ENCODE assay signal across 24 cellular contexts in genomic region chr7:151175047-151175792, GRCh38. TPM values are rescaled to one million over a fixed set of nuclear protein-coding genes. Genes with fewer than 3 reads are reported as not detected.
"Had no signal": no experiment of that assay in that cellular context is flagged by ENCODE, and none has a peak within 500 bp of the region (broad histone marks: within the 10 kb centered on the region; RNA-seq: fewer than 3 reads in every experiment).

No MANE protein-coding gene starts in this region.

- DNase-seq: activated CD4-positive, CD25-positive, alpha-beta regulatory T cell treated with anti-CD3 and anti-CD28 coated beads, Interleukin-2, amount 50 U/mL, for 72 hours; activated naive CD8-positive, alpha-beta T cell treated with anti-CD3 and anti-CD28 coated beads, Interleukin-2, amount 10 ng/mL, durations not matched to agents 7 days and 5 days; KG1; NCI-H1092; NCI-H1417; NCI-H2107; NCI-H2171 treated with DMSO at 0.1 percent for 48 hours; NCI-H226; NCI-H774; SIG-M5; T-helper 17 cell; T-helper 9 cell had no signal

- H3K27ac Mint-ChIP-seq: activated CD4-positive, alpha-beta T cell treated with anti-CD3 and anti-CD28 coated beads, Interleukin-2, amount 10 ng/mL, durations not matched to agents 24 days and 14 days; activated naive CD8-positive, alpha-beta T cell treated with anti-CD3 and anti-CD28 coated beads, Interleukin-2, amount 10 ng/mL, durations not matched to agents 7 days and 5 days; activated T-cell treated with anti-CD3 and anti-CD28 coated beads, Interleukin-2, amount 50 U/mL, for 72 hours; activated T-helper 2 cell treated with anti-CD3 and anti-CD28 coated beads, Interferon-gamma antibody, Interleukin-2, Interleukin-4, amounts not matched to agents 10 μg/mL and 5 μg/mL and 100 μg/mL, durations not matched to agents 14 hours and 24 hours and 36 hours; T-helper 17 cell; WTC11 had no signal

- H3K4me3 ChIP-seq: adrenal gland had no signal

- H3K36me3 Mint-ChIP-seq: activated naive CD8-positive, alpha-beta T cell treated with anti-CD3 and anti-CD28 coated beads, Interleukin-2, amount 10 ng/mL, durations not matched to agents 7 days and 5 days; WTC11 had no signal

- H3K36me3 ChIP-seq: adrenal gland had no signal

- H3K9me3 Mint-ChIP-seq: activated CD4-positive, alpha-beta T cell treated with anti-CD3 and anti-CD28 coated beads, Interleukin-2, amount 10 ng/mL, durations not matched to agents 24 days and 14 days; activated naive CD8-positive, alpha-beta T cell treated with anti-CD3 and anti-CD28 coated beads, Interleukin-2, amount 10 ng/mL, durations not matched to agents 7 days and 5 days; activated T-cell treated with anti-CD3 and anti-CD28 coated beads, Interleukin-2, amount 50 U/mL, for 72 hours; activated T-helper 2 cell treated with anti-CD3 and anti-CD28 coated beads, Interferon-gamma antibody, Interleukin-2, Interleukin-4, amounts not matched to agents 10 μg/mL and 5 μg/mL and 100 μg/mL, durations not matched to agents 14 hours and 24 hours and 36 hours had no signal

- FAIRE-seq: bronchial epithelial cell had no signal

- H3K4me3 Mint-ChIP-seq: activated CD4-positive, alpha-beta T cell treated with anti-CD3 and anti-CD28 coated beads, Interleukin-2, amount 10 ng/mL, durations not matched to agents 24 days and 14 days; activated naive CD8-positive, alpha-beta T cell treated with anti-CD3 and anti-CD28 coated beads, Interleukin-2, amount 10 ng/mL, durations not matched to agents 7 days and 5 days; activated T-cell treated with anti-CD3 and anti-CD28 coated beads, Interleukin-2, amount 50 U/mL, for 72 hours; T-helper 17 cell had no signal

RNA-seq across cellular contexts. Expression of gene GBX1, which starts 7.7 kb away (rescaled TPM):
- total RNA-seq: activated CD4-positive, alpha-beta T cell treated with anti-CD3 and anti-CD28 coated beads, Interleukin-2, amount 10 ng/mL, durations not matched to agents 24 days and 14 days; activated naive CD8-positive, alpha-beta T cell treated with anti-CD3 and anti-CD28 coated beads, Interleukin-2, amount 10 ng/mL, durations not matched to agents 7 days and 5 days; activated T-cell treated with anti-CD3 and anti-CD28 coated beads, Interleukin-2, amount 50 U/mL, for 72 hours; activated T-helper 2 cell treated with anti-CD3 and anti-CD28 coated beads, Interferon-gamma antibody, Interleukin-2, Interleukin-4, amounts not matched to agents 10 μg/mL and 5 μg/mL and 100 μg/mL, durations not matched to agents 14 hours and 24 hours and 36 hours; adrenal gland; aorta; bronchial epithelial cell; LHCN-M2; M059J; NCI-H460; OCI-LY7; RPMI7951; T-helper 17 cell; WTC11 had no signal

RNA-seq across cellular contexts. Expression of gene ASB10, which starts 11.8 kb away (rescaled TPM):
- total RNA-seq: activated CD4-positive, alpha-beta T cell treated with anti-CD3 and anti-CD28 coated beads, Interleukin-2, amount 10 ng/mL, durations not matched to agents 24 days and 14 days; activated naive CD8-positive, alpha-beta T cell treated with anti-CD3 and anti-CD28 coated beads, Interleukin-2, amount 10 ng/mL, durations not matched to agents 7 days and 5 days; activated T-cell treated with anti-CD3 and anti-CD28 coated beads, Interleukin-2, amount 50 U/mL, for 72 hours; activated T-helper 2 cell treated with anti-CD3 and anti-CD28 coated beads, Interferon-gamma antibody, Interleukin-2, Interleukin-4, amounts not matched to agents 10 μg/mL and 5 μg/mL and 100 μg/mL, durations not matched to agents 14 hours and 24 hours and 36 hours; adrenal gland; aorta; bronchial epithelial cell; LHCN-M2; M059J; NCI-H460; OCI-LY7; RPMI7951; T-helper 17 cell; WTC11 had no signal

RNA-seq across cellular contexts. Expression of gene H2BK1, which starts 35.1 kb away (rescaled TPM):
- total RNA-seq: activated CD4-positive, alpha-beta T cell treated with anti-CD3 and anti-CD28 coated beads, Interleukin-2, amount 10 ng/mL, durations not matched to agents 24 days and 14 days; activated T-helper 2 cell treated with anti-CD3 and anti-CD28 coated beads, Interferon-gamma antibody, Interleukin-2, Interleukin-4, amounts not matched to agents 10 μg/mL and 5 μg/mL and 100 μg/mL, durations not matched to agents 14 hours and 24 hours and 36 hours; adrenal gland; bronchial epithelial cell; LHCN-M2; M059J; NCI-H460; OCI-LY7; RPMI7951 had no signal
